8 cellular contexts compared by ENCODE assay signal in genomic region chr2:73070651-73071451, GRCh38. TPM values are rescaled to one million over a fixed set of nuclear protein-coding genes. Genes with fewer than 3 reads are reported as not detected.
DNase-seq lines count a peak whose midpoint lies in the region; ATAC-seq and TF ChIP-seq lines count a peak whose summit lies in the region.

No MANE protein-coding gene starts in this region.

- peaks cover 0 to 2% (median 0%) of the 10 kb centered on the region in 7 donors for H3K9me3 Mint-ChIP-seq in CD14-positive monocyte

- peak; percentile 96 for DNase-seq in CD14-positive monocyte (ENCODE audit: low spot score)
- DNase-seq in NCI-H748 (lab: John Stamatoyannopoulos, UW; ENCODE audit: unreplicated experiment), result peak; percentile 92
- peak; percentile 98 for DNase-seq in activated CD4-positive, alpha-beta T cell treated with anti-CD3 and anti-CD28 coated beads, Interleukin-2, amount 50 U/mL, for 48 hours
- peak; percentile 97 to 99 (median 98) for DNase-seq in dorsolateral prefrontal cortex
- DNase-seq in lower leg skin (ENCODE audit: low spot score in 2 of 2), result peak; percentile 97 to 100
- peak; percentile 96 for DNase-seq in stimulated activated CD4-positive, alpha-beta T cell treated with anti-CD3 and anti-CD28 coated beads, Interleukin-4, amount 100 ng/mL, for 24 hours

- TF ChIP-seq CTCF in CD14-positive monocyte (IDR thresholded peaks at IDR 0.05) (no peak), dorsolateral prefrontal cortex (IDR thresholded peaks at IDR 0.05 in 54 of 56, conservative IDR thresholded peaks at IDR 0.05 in 2 of 56; ENCODE audit: low read depth in 1 of 56, partially characterized antibody in 56 of 56) (peak in 2 of 56 donors; percentile 14 to 30), lower leg skin (IDR thresholded peaks at IDR 0.05) (no peak)

- WGBS in lower leg skin, 2 donors, result 0 to 1% methylated on average over 16 to 67 of the region's 91 CpGs

- no peaks in the 10 kb centered on the region for H3K27me3 ChIP-seq in dorsolateral prefrontal cortex

- peaks cover 0 to 8% (median 0%) of the 10 kb centered on the region in 3 donors for H3K27me3 Mint-ChIP-seq in CD14-positive monocyte (ENCODE audit: low read depth in 3 of 3)

- H3K4me1 Mint-ChIP-seq in CD14-positive monocyte, result peaks cover 48% of the 10 kb centered on the region

- peak overlapping the region; percentile 90 to 99 for H3K4me3 Mint-ChIP-seq in CD14-positive monocyte

- H3K27ac ChIP-seq in dorsolateral prefrontal cortex, result peak overlapping the region; percentile 72 to 99 (median 97)

- ATAC-seq in GM19438 (IDR thresholded peaks at IDR 0.05; ENCODE audit: low read depth, unreplicated experiment), result peak; percentile 95
- ATAC-seq in HG03565 (IDR thresholded peaks at IDR 0.05; ENCODE audit: unreplicated experiment), result peak; percentile 89

- peaks cover 15 to 26% of the 10 kb centered on the region in 2 donors for H3K36me3 Mint-ChIP-seq in CD14-positive monocyte

- intact Hi-C loops in CD14-positive monocyte (cut with micrococcal nuclease) (loop anchor here (1.0 to 5.0 kb wide), 4 partner anchors 78 to 162 kb away; partner anchors contain the start of genes PRADC1 (in 2 of the 2), CCT7 (in 1 of the 2) and SMYD5 (in 1 of the 2)), dorsolateral prefrontal cortex (cut with DNase I) (loop anchor here (1.0 to 5.0 kb wide), 5 partner anchors 41 to 179 kb away; partner anchors contain the start of genes RAB11FIP5 (in 2 of the 2), CCT7 (in 1 of the 2) and PRADC1 (in 1 of the 2)), lower leg skin (cut with DNase I; ENCODE audit: low total_unique reads) (loop anchor here (10.0 kb wide), 1 partner anchor 76 kb away; no protein-coding TSS in a partner anchor)

- peak overlapping the region; percentile 69 to 100 (median 93) for H3K4me3 ChIP-seq in dorsolateral prefrontal cortex
- peak overlapping the region; percentile 82 for H3K4me3 ChIP-seq in lower leg skin (ENCODE audit: low read depth, poor library complexity, severe bottlenecking)

- no peak for TF ChIP-seq POLR2A in lower leg skin (IDR thresholded peaks at IDR 0.05)

- peak overlapping the region; percentile 92 to 96 (median 94) for H3K27ac Mint-ChIP-seq in CD14-positive monocyte

RNA-seq across cellular contexts. Expression of gene SFXN5, which starts 0.7 kb away (rescaled TPM):
- 1 to 10 TPM; 5.9 to 9.5 TPM for polyA plus RNA-seq in CD14-positive monocyte
- total RNA-seq in dorsolateral prefrontal cortex, result 100 to 1,000 TPM in 119 of 120 experiments, 10 to 100 TPM in 1; 82.7 to 370 (median 148) TPM
- total RNA-seq in lower leg skin, result 10 to 100 TPM in 3 of 4 donors, 1 to 10 TPM in 1; 8.4 to 18.3 (median 15.3) TPM

RNA-seq across cellular contexts. Expression of gene RAB11FIP5, which starts 41.9 kb away (rescaled TPM):
- under 1 TPM; 0.57 to 0.93 TPM for polyA plus RNA-seq in CD14-positive monocyte
- total RNA-seq in dorsolateral prefrontal cortex (10 to 100 TPM; 28.8 to 98.3 (median 66.8) TPM), lower leg skin (10 to 100 TPM; 35.7 to 43.7 (median 42.0) TPM)

Comparison
In these comparisons a context has a peak if more than half of its experiments do, and no peak if none do; other contexts are left out.
1. Peak in every context shown above with its lines: DNase-seq, ATAC-seq, H3K4me3 ChIP-seq and H3K27ac ChIP-seq.
2. RNA of gene SFXN5, which starts 0.7 kb away (total RNA-seq): 82.7 to 370 TPM in dorsolateral prefrontal cortex; 8.4 to 18.3 TPM in lower leg skin; every median in the first group is over 4 times any median in the second.